11 cellular contexts compared by ENCODE assay signal in the genomic region with DNA sequence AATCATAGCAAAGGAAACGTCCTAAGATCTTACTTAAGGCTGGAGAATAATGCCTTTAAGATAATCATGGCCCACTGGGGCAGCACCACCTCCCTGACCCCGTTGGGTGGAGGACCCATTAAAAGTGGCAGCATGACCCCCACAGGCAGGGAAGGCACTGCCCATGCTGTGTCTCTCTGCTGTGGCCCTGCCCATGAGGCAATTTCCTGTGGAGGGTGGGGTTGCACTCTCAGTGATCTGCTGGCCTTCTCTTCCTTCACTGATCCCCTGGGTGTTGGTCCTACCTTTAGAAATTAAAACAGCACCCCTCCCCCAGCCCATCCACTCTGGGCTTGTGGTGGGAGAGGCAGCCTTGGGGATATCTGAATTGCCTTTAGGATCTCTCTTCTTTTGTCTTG. TPM values are rescaled to one million over a fixed set of nuclear protein-coding genes. Genes with fewer than 3 reads are reported as not detected.
DNase-seq lines count a peak whose midpoint lies in the region; ATAC-seq and TF ChIP-seq lines count a peak whose summit lies in the region.
"Had no signal": no experiment of that assay in that cellular context is flagged by ENCODE, and none has a peak within 500 bp of the region (broad histone marks: within the 10 kb centered on the region; RNA-seq: fewer than 3 reads in every experiment).

No MANE protein-coding gene starts in this region.

- peak overlapping the region; percentile 56 for H3K27ac ChIP-seq in temporal lobe (ENCODE audit: low read depth, low read length)

- ATAC-seq in activated CD8-positive, alpha-beta T cell treated with anti-CD3 and anti-CD28 coated beads for 36 hours = peak; percentile 53
- peak; percentile 97 for ATAC-seq in left colon

- no peaks in the 10 kb centered on the region for H3K27me3 Mint-ChIP-seq in activated CD8-positive, alpha-beta T cell treated with anti-CD3 and anti-CD28 coated beads for 36 hours

- H3K36me3 Mint-ChIP-seq in activated CD8-positive, alpha-beta T cell treated with anti-CD3 and anti-CD28 coated beads for 36 hours (ENCODE audit: low read depth) = peaks cover 84% of the 10 kb centered on the region

- H3K4me3 Mint-ChIP-seq in activated CD8-positive, alpha-beta T cell treated with anti-CD3 and anti-CD28 coated beads for 36 hours = peak overlapping the region; percentile 3

- peaks cover 82% of the 10 kb centered on the region for H3K4me1 Mint-ChIP-seq in activated CD8-positive, alpha-beta T cell treated with anti-CD3 and anti-CD28 coated beads for 36 hours (ENCODE audit: low read depth)

- POLR2A ChIA-PET in activated CD8-positive, alpha-beta T cell treated with anti-CD3 and anti-CD28 coated beads for 36 hours (lab: Charles Lee) = no interaction called here

- CTCF ChIA-PET in activated CD8-positive, alpha-beta T cell treated with anti-CD3 and anti-CD28 coated beads for 36 hours (lab: Charles Lee) = no interaction called here

- no peak for TF ChIP-seq CTCF in activated CD8-positive, alpha-beta T cell treated with anti-CD3 and anti-CD28 coated beads for 36 hours (IDR thresholded peaks at IDR 0.05)

- peaks cover 2% of the 10 kb centered on the region for H3K9me3 Mint-ChIP-seq in activated CD8-positive, alpha-beta T cell treated with anti-CD3 and anti-CD28 coated beads for 36 hours

- intact Hi-C loops in activated CD8-positive, alpha-beta T cell treated with anti-CD3 and anti-CD28 coated beads for 36 hours (cut with micrococcal nuclease) = no loop called here
- intact Hi-C loops in left colon (cut with DNase I, micrococcal nuclease) = no loop called here

- H3K27ac Mint-ChIP-seq in activated CD8-positive, alpha-beta T cell treated with anti-CD3 and anti-CD28 coated beads for 36 hours = peak overlapping the region; percentile 96

- DNase-seq in activated CD8-positive, alpha-beta memory T cell treated with anti-CD3 and anti-CD28 coated beads for 24 hours = peak; percentile 66
- no peak for DNase-seq in activated CD8-positive, alpha-beta memory T cell treated with anti-CD3 and anti-CD28 coated beads, Interleukin-2, amount 50 U/mL, for 4 hours
- peak; percentile 40 for DNase-seq in activated CD8-positive, alpha-beta T cell treated with anti-CD3 and anti-CD28 coated beads for 36 hours
- peak; percentile 69 to 79 for DNase-seq in left colon
- no peak for DNase-seq in activated CD4-positive, alpha-beta T cell treated with anti-CD3 and anti-CD28 coated beads, Interleukin-2, amount 50 U/mL, for 48 hours
- no peak for DNase-seq in epidermal melanocyte (ENCODE audit: insufficient read length, low spot score)
- no peak for DNase-seq in stimulated activated CD4-positive, alpha-beta T cell treated with anti-CD3 and anti-CD28 coated beads, Interleukin-12 subunit alpha, Interleukin-12 subunit beta, amount 100 ng/mL, for 4 hours
- DNase-seq: activated gamma-delta T cell treated with Interleukin-2 at 50 U/mL for 16 hours, NCI-H1694 treated with DMSO at 0.1 percent for 48 hours had no signal

RNA-seq across cellular contexts. Expression of a gene that starts 17.3 kb away (rescaled TPM):
- 100 to 1,000 TPM; 111 to 112 TPM for total RNA-seq in activated CD8-positive, alpha-beta T cell treated with anti-CD3 and anti-CD28 coated beads for 36 hours
- 1 to 10 TPM in 1 of 2 donors, under 1 TPM in 1; 0.92 to 1.9 TPM for total RNA-seq in left colon
- total RNA-seq in temporal lobe = 0.25 TPM
- total RNA-seq: dermis microvascular lymphatic vessel endothelial cell had no signal

RNA-seq across cellular contexts. Expression of a gene that starts 37.0 kb away (rescaled TPM):
- 1 to 10 TPM; 2.9 to 3.7 TPM for total RNA-seq in activated CD8-positive, alpha-beta T cell treated with anti-CD3 and anti-CD28 coated beads for 36 hours
- total RNA-seq in left colon = under 1 TPM in 1 of 2 donors, not detected in 1; 0.46 TPM
- total RNA-seq in temporal lobe = 0.25 TPM
- total RNA-seq: dermis microvascular lymphatic vessel endothelial cell had no signal

RNA-seq across cellular contexts. Expression of a gene that starts 47.9 kb away (rescaled TPM):
- 1 to 10 TPM; 2.0 to 2.8 TPM for total RNA-seq in activated CD8-positive, alpha-beta T cell treated with anti-CD3 and anti-CD28 coated beads for 36 hours
- total RNA-seq in left colon (not detected), temporal lobe (1.2 TPM)
- total RNA-seq: dermis microvascular lymphatic vessel endothelial cell had no signal

Comparison
In these comparisons a context has a peak if more than half of its experiments do, and no peak if none do; other contexts are left out.
1. DNase-seq: peak in activated CD8-positive, alpha-beta memory T cell treated with anti-CD3 and anti-CD28 coated beads for 24 hours (single experiment), activated CD8-positive, alpha-beta T cell treated with anti-CD3 and anti-CD28 coated beads for 36 hours (single experiment) and left colon (2 of 2); none in activated CD8-positive, alpha-beta memory T cell treated with anti-CD3 and anti-CD28 coated beads, Interleukin-2, amount 50 U/mL, for 4 hours (single experiment), activated CD4-positive, alpha-beta T cell treated with anti-CD3 and anti-CD28 coated beads, Interleukin-2, amount 50 U/mL, for 48 hours (0 of 2), epidermal melanocyte (single experiment) and stimulated activated CD4-positive, alpha-beta T cell treated with anti-CD3 and anti-CD28 coated beads, Interleukin-12 subunit alpha, Interleukin-12 subunit beta, amount 100 ng/mL, for 4 hours (single experiment).
2. RNA of a gene that starts 17.3 kb away (total RNA-seq): 111 to 112 TPM in activated CD8-positive, alpha-beta T cell treated with anti-CD3 and anti-CD28 coated beads for 36 hours; 0.92 to 1.9 TPM in left colon and 0.25 TPM in temporal lobe (single experiment); every median in the first group is over 10 times any median in the second.